Comparison of ENCODE assay signal across 20 cellular contexts in the genomic region with DNA sequence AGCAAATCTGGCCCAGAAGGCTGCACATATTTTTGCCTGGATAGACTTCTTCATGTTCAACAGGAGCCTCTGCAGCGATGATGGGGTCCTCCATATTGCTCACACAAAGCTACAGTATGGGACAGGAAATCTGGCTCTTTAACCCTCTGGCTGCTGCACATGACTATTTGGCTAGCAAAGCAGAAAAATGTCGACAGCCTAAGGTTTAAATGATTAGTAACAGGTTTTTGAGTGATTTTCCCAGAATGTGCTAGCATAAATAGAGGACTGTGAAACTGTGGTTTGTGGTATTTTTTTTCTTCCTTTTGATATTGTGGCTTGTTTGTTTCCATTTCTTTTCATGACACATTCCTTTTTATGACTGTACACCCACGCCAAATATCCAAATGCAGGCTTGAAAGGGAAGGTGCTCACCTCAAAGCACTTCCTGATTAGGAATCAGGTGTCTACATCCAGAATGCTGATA.
DNase-seq lines count a peak whose midpoint lies in the region; ATAC-seq and TF ChIP-seq lines count a peak whose summit lies in the region.
"Had no signal": no experiment of that assay in that cellular context is flagged by ENCODE, and none has a peak within 500 bp of the region (broad histone marks: within the 10 kb centered on the region; RNA-seq: fewer than 3 reads in every experiment).

No MANE protein-coding gene starts in this region.

- no peak overlapping the region for H3K27ac ChIP-seq in BLaER1 treated with 17β-estradiol and CSF1 and Interleukin-3, amounts not matched to agents 10 nM and 100 nM
- no peak overlapping the region for H3K27ac ChIP-seq in gastroesophageal sphincter
- H3K27ac ChIP-seq: brain microvascular endothelial cell, gastrocnemius medialis, transverse colon had no signal

- WGBS in gastroesophageal sphincter (ENCODE audit: low coverage in 1 of 2), 2 donors, result 66% methylated on average over 3 of the region's 3 CpGs; no CpG with 5 or more reads in 1 of the 2 donors

- H3K27me3 Mint-ChIP-seq in activated naive CD8-positive, alpha-beta T cell treated with anti-CD3 and anti-CD28 coated beads, Interleukin-2, amount 10 ng/mL, durations not matched to agents 7 days and 5 days, result peaks cover 5% of the 10 kb centered on the region
- H3K27me3 Mint-ChIP-seq: progenitor cell of endocrine pancreas had no signal

- H3K4me3 Mint-ChIP-seq in activated naive CD8-positive, alpha-beta T cell treated with anti-CD3 and anti-CD28 coated beads, Interleukin-2, amount 10 ng/mL, durations not matched to agents 7 days and 5 days, result no peak overlapping the region
- H3K4me3 Mint-ChIP-seq: activated T-helper 1 cell treated with anti-CD3 and anti-CD28 coated beads, Interleukin-12 subunit alpha, Interleukin-12 subunit beta, Interleukin-2, Interleukin-4 antibody, amounts not matched to agents 30 ng/mL and 10 ng/mL and 1 ng/mL, durations not matched to agents 14 hours and 24 hours and 36 hours had no signal

- H3K4me2 ChIP-seq in BLaER1 treated with 17β-estradiol and CSF1 and Interleukin-3, amounts not matched to agents 10 nM and 100 nM, result peak overlapping the region in 10 of 11 experiments; percentile 26 to 69 (median 44); a peak in 17 of 22 replicates

- H3K36me3 ChIP-seq in BLaER1 treated with 17β-estradiol and CSF1 and Interleukin-3, amounts not matched to agents 10 nM and 100 nM, result no peaks in the 10 kb centered on the region
- H3K36me3 ChIP-seq in gastroesophageal sphincter, result no peaks in the 10 kb centered on the region
- H3K36me3 ChIP-seq: brain microvascular endothelial cell, gastrocnemius medialis, transverse colon had no signal

- H3K9me3 ChIP-seq in BLaER1 treated with 17β-estradiol and CSF1 and Interleukin-3, amounts not matched to agents 10 nM and 100 nM (replicated peaks in 1 of 11), result no peaks in the 10 kb centered on the region
- no peaks in the 10 kb centered on the region for H3K9me3 ChIP-seq in gastroesophageal sphincter
- H3K9me3 ChIP-seq: gastrocnemius medialis, transverse colon had no signal

- ATAC-seq in activated naive CD8-positive, alpha-beta T cell treated with anti-CD3 and anti-CD28 coated beads, Interleukin-2, amount 10 ng/mL, durations not matched to agents 7 days and 5 days (ENCODE audit: low read depth), result peak; percentile 54
- ATAC-seq in HG03095 (IDR thresholded peaks at IDR 0.05; ENCODE audit: unreplicated experiment) (no peak), gastroesophageal sphincter (no peak)
- ATAC-seq: gastrocnemius medialis, GM12878 had no signal

- DNase-seq in LHCN-M2 (ENCODE audit: low read depth) (peak; percentile 45), kidney glomerular epithelial cell (lab: John Stamatoyannopoulos, UW) (peak; percentile 6), GOT3 (lab: John Stamatoyannopoulos, UW) (no peak), occipital lobe (lab: John Stamatoyannopoulos, UW) (no peak)
- no peak for DNase-seq in activated naive CD8-positive, alpha-beta T cell treated with anti-CD3 and anti-CD28 coated beads, Interleukin-2, amount 10 ng/mL, durations not matched to agents 7 days and 5 days
- DNase-seq: activated CD4-positive, CD25-positive, alpha-beta regulatory T cell; brain microvascular endothelial cell; effector CD8-positive, alpha-beta T cell; gastrocnemius medialis; islet precursor cell; NCI-H1092; NCI-H345; SW 1271; transverse colon had no signal

- H3K27me3 ChIP-seq in BLaER1 treated with 17β-estradiol and CSF1 and Interleukin-3, amounts not matched to agents 10 nM and 100 nM, result no peaks in the 10 kb centered on the region
- no peaks in the 10 kb centered on the region for H3K27me3 ChIP-seq in gastroesophageal sphincter
- H3K27me3 ChIP-seq: brain microvascular endothelial cell, gastrocnemius medialis, transverse colon had no signal

- POLR2A ChIA-PET in activated naive CD8-positive, alpha-beta T cell treated with anti-CD3 and anti-CD28 coated beads, Interleukin-2, amount 10 ng/mL, durations not matched to agents 7 days and 5 days (lab: Charles Lee), result no interaction called here

- no peak for TF ChIP-seq POLR2A in gastroesophageal sphincter (IDR thresholded peaks at IDR 0.05)

- H3K27ac Mint-ChIP-seq in activated naive CD8-positive, alpha-beta T cell treated with anti-CD3 and anti-CD28 coated beads, Interleukin-2, amount 10 ng/mL, durations not matched to agents 7 days and 5 days, result no peak overlapping the region
- H3K27ac Mint-ChIP-seq: activated T-helper 1 cell treated with anti-CD3 and anti-CD28 coated beads, Interleukin-12 subunit alpha, Interleukin-12 subunit beta, Interleukin-2, Interleukin-4 antibody, amounts not matched to agents 30 ng/mL and 10 ng/mL and 1 ng/mL, durations not matched to agents 14 hours and 24 hours and 36 hours; progenitor cell of endocrine pancreas had no signal

- no peak overlapping the region for H3K9ac ChIP-seq in BLaER1 treated with 17β-estradiol and CSF1 and Interleukin-3, amounts not matched to agents 10 nM and 100 nM

- H4K20me1 ChIP-seq in BLaER1 treated with 17β-estradiol and CSF1 and Interleukin-3, amounts not matched to agents 10 nM and 100 nM, result no peaks in the 10 kb centered on the region

- peaks cover 2% of the 10 kb centered on the region for H3K4me1 Mint-ChIP-seq in activated naive CD8-positive, alpha-beta T cell treated with anti-CD3 and anti-CD28 coated beads, Interleukin-2, amount 10 ng/mL, durations not matched to agents 7 days and 5 days

- H3K4me3 ChIP-seq in BLaER1 treated with 17β-estradiol and CSF1 and Interleukin-3, amounts not matched to agents 10 nM and 100 nM, result no peak overlapping the region
- no peak overlapping the region for H3K4me3 ChIP-seq in gastroesophageal sphincter
- H3K4me3 ChIP-seq: gastrocnemius medialis, GM12878, transverse colon had no signal

- H3K9me3 Mint-ChIP-seq in activated naive CD8-positive, alpha-beta T cell treated with anti-CD3 and anti-CD28 coated beads, Interleukin-2, amount 10 ng/mL, durations not matched to agents 7 days and 5 days, result peaks cover 3% of the 10 kb centered on the region
- H3K9me3 Mint-ChIP-seq: activated T-helper 1 cell treated with anti-CD3 and anti-CD28 coated beads, Interleukin-12 subunit alpha, Interleukin-12 subunit beta, Interleukin-2, Interleukin-4 antibody, amounts not matched to agents 30 ng/mL and 10 ng/mL and 1 ng/mL, durations not matched to agents 14 hours and 24 hours and 36 hours had no signal

- TF ChIP-seq CTCF in gastroesophageal sphincter (IDR thresholded peaks at IDR 0.05), result no peak

- no peak for TF ChIP-seq EP300 in gastroesophageal sphincter (IDR thresholded peaks at IDR 0.05)

- peaks cover 3 to 10% (median 8%) of the 10 kb centered on the region in 10 experiments; a peak in 19 of 20 replicates for H3K4me1 ChIP-seq in BLaER1 treated with 17β-estradiol and CSF1 and Interleukin-3, amounts not matched to agents 10 nM and 100 nM
- H3K4me1 ChIP-seq in gastroesophageal sphincter, result no peaks in the 10 kb centered on the region
- H3K4me1 ChIP-seq: gastrocnemius medialis, transverse colon had no signal

- no peaks in the 10 kb centered on the region for H3K36me3 Mint-ChIP-seq in activated naive CD8-positive, alpha-beta T cell treated with anti-CD3 and anti-CD28 coated beads, Interleukin-2, amount 10 ng/mL, durations not matched to agents 7 days and 5 days

Comparison
In these comparisons a context has a peak if more than half of its experiments do, and no peak if none do; other contexts are left out.
1. DNase-seq: peak in LHCN-M2 (single experiment) and kidney glomerular epithelial cell (single experiment); none in activated naive CD8-positive, alpha-beta T cell treated with anti-CD3 and anti-CD28 coated beads, Interleukin-2, amount 10 ng/mL, durations not matched to agents 7 days and 5 days (single experiment), GOT3 (single experiment) and occipital lobe (single experiment).